In the genomic region with DNA sequence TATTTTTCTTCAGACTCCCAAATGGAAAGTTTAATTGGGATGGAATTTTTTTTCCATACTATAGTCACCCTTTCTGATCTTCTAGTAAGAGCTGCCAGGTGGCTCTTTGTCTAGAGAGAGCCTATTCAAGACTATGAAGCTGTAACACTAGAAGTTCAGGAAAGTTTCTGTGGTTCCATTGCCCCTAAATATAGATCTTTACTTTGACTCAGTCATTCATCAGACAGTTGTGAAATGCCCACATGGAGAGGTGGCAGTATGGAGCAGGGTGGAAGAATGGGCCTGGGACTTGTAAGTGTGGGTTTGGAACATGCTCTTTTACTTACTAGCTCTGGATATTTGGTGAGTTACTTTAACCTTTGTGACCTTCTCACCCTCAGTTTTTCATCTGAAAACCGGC, we compare ENCODE assay signal across 21 cellular contexts.
DNase-seq lines count a peak whose midpoint lies in the region; ATAC-seq and TF ChIP-seq lines count a peak whose summit lies in the region.
"Had no signal": no experiment of that assay in that cellular context is flagged by ENCODE, and none has a peak within 500 bp of the region (broad histone marks: within the 10 kb centered on the region; RNA-seq: fewer than 3 reads in every experiment).

No MANE protein-coding gene starts in this region.

- peak; percentile 5 for DNase-seq in MCF 10A (ENCODE audit: unreplicated experiment)
- DNase-seq in breast epithelium (ENCODE audit: low spot score in 2 of 2) = no peak
- no peak for DNase-seq in RWPE2 (ENCODE audit: low spot score)
- DNase-seq in foreskin fibroblast = peak; percentile 25 to 47
- no peak for DNase-seq in medulla oblongata (ENCODE audit: extremely low spot score)
- no peak for DNase-seq in activated gamma-delta T cell treated with Interleukin-2 at 50 U/mL for 16 hours
- DNase-seq in KG1 (lab: John Stamatoyannopoulos, UW) = no peak
- DNase-seq: CD4-positive, alpha-beta memory T cell; DND-41; naive B cell; NCI-H1436; NCI-H510A; posterior cingulate gyrus; stimulated activated naive CD4-positive, alpha-beta T cell; SW 1271; upper lobe of left lung had no signal

- H3K4me3 Mint-ChIP-seq in MCF 10A (ENCODE audit: unreplicated experiment) = no peak overlapping the region
- H3K4me3 Mint-ChIP-seq: CD4-positive, alpha-beta memory T cell; dendritic cell treated with granulocyte-macrophage colony-stimulating factor and Interleukin-4, amounts not matched to agents 40 ng/mL and 50 ng/mL, for 4 days; naive B cell; WTC11 had no signal

- H3K4me1 ChIP-seq in breast epithelium (no peaks in the 10 kb centered on the region), RWPE2 (ENCODE audit: insufficient read depth, poor library complexity, severe bottlenecking) (no peaks in the 10 kb centered on the region)
- H3K4me1 ChIP-seq: HAP-1, upper lobe of left lung had no signal

- TF ChIP-seq POLR2A in breast epithelium (IDR thresholded peaks at IDR 0.05) = no peak

- no peaks in the 10 kb centered on the region for H3K4me1 Mint-ChIP-seq in MCF 10A (ENCODE audit: insufficient read depth, unreplicated experiment)

- TF ChIP-seq CTCF in MCF 10A (IDR thresholded peaks at IDR 0.05; ENCODE audit: unreplicated experiment) (no peak), breast epithelium (IDR thresholded peaks at IDR 0.05) (no peak), RWPE2 (IDR thresholded peaks at IDR 0.05; ENCODE audit: poor library complexity, severe bottlenecking) (peak; percentile 32), foreskin fibroblast (IDR thresholded peaks at IDR 0.05; ENCODE audit: low read depth, low read length) (no peak)

- intact Hi-C loops in MCF 10A (cut with micrococcal nuclease) = no loop called here
- intact Hi-C loops in breast epithelium (cut with DNase I; ENCODE audit: low total_unique reads) = no loop called here

- CTCF ChIA-PET in MCF 10A (lab: Yijun Ruan, JAX) = interaction anchor here (0.6 to 1.2 kb wide), 5 partner anchors 8 to 1943 kb away, joined by 3 to 5 read pairs (median 3); partner anchors contain the start of gene BPI

- H3K27me3 ChIP-seq in breast epithelium = no peaks in the 10 kb centered on the region
- no peaks in the 10 kb centered on the region for H3K27me3 ChIP-seq in RWPE2 (ENCODE audit: insufficient read depth, poor library complexity, severe bottlenecking)
- H3K27me3 ChIP-seq: esophagus muscularis mucosa, upper lobe of left lung had no signal

- BruUV-seq in MCF 10A (replicated peaks; lab: Mats Ljungman, UMichigan) = no TSS peak

- H3K27ac ChIP-seq in breast epithelium (no peak overlapping the region), RWPE2 (ENCODE audit: poor library complexity, severe bottlenecking) (no peak overlapping the region)
- H3K27ac ChIP-seq: esophagus muscularis mucosa, upper lobe of left lung had no signal

- H3K36me3 ChIP-seq in breast epithelium = peaks cover 6% of the 10 kb centered on the region
- H3K36me3 ChIP-seq in RWPE2 (ENCODE audit: low read depth) = peaks cover 37% of the 10 kb centered on the region
- H3K36me3 ChIP-seq: HAP-1 had no signal

- POLR2A ChIA-PET in MCF 10A (lab: Yijun Ruan, JAX) = interaction anchor here (0.6 to 1.3 kb wide), 4 partner anchors 13 to 25 kb away, joined by 3 to 4 read pairs (median 3); no protein-coding TSS in a partner anchor

- H3K27ac Mint-ChIP-seq in MCF 10A (ENCODE audit: low read depth, unreplicated experiment) = no peak overlapping the region
- H3K27ac Mint-ChIP-seq: CD4-positive, alpha-beta memory T cell; dendritic cell treated with granulocyte-macrophage colony-stimulating factor and Interleukin-4, amounts not matched to agents 40 ng/mL and 50 ng/mL, for 4 days; WTC11 had no signal

- H3K4me3 ChIP-seq in breast epithelium = no peak overlapping the region
- no peak overlapping the region for H3K4me3 ChIP-seq in RWPE2 (ENCODE audit: severe bottlenecking)
- no peak overlapping the region for H3K4me3 ChIP-seq in foreskin fibroblast (ENCODE audit: low read depth in 1 of 2, low read length in 2 of 2)
- H3K4me3 ChIP-seq: esophagus muscularis mucosa, HAP-1, upper lobe of left lung had no signal

- ATAC-seq in RWPE2 (ENCODE audit: low read depth) (peak; percentile 63), HG02642 (IDR thresholded peaks at IDR 0.05; ENCODE audit: poor library complexity, unreplicated experiment) (no peak)
- ATAC-seq: WTC11 had no signal

- H3K9me3 ChIP-seq in breast epithelium = no peaks in the 10 kb centered on the region
- H3K9me3 ChIP-seq in RWPE2 (ENCODE audit: severe bottlenecking) = no peaks in the 10 kb centered on the region
- H3K9me3 ChIP-seq: esophagus muscularis mucosa, HAP-1, upper lobe of left lung had no signal

- H3K9me3 Mint-ChIP-seq in MCF 10A (ENCODE audit: unreplicated experiment) = no peaks in the 10 kb centered on the region
- H3K9me3 Mint-ChIP-seq: CD4-positive, alpha-beta memory T cell; dendritic cell treated with granulocyte-macrophage colony-stimulating factor and Interleukin-4, amounts not matched to agents 40 ng/mL and 50 ng/mL, for 4 days; WTC11 had no signal

- peaks cover 10% of the 10 kb centered on the region for H3K36me3 Mint-ChIP-seq in MCF 10A (ENCODE audit: insufficient read depth, unreplicated experiment)
- H3K36me3 Mint-ChIP-seq: WTC11 had no signal

- H3K27me3 Mint-ChIP-seq in MCF 10A (ENCODE audit: insufficient read depth, unreplicated experiment) = no peaks in the 10 kb centered on the region
- H3K27me3 Mint-ChIP-seq: CD4-positive, alpha-beta memory T cell; dendritic cell treated with granulocyte-macrophage colony-stimulating factor and Interleukin-4, amounts not matched to agents 40 ng/mL and 50 ng/mL, for 4 days; naive B cell had no signal

Comparison
In these comparisons a context has a peak if more than half of its experiments do, and no peak if none do; other contexts are left out.
1. DNase-seq: peak in MCF 10A (single experiment) and foreskin fibroblast (2 of 2); none in breast epithelium (0 of 2), RWPE2 (single experiment), medulla oblongata (single experiment), activated gamma-delta T cell treated with Interleukin-2 at 50 U/mL for 16 hours (single experiment) and KG1 (single experiment).